ENCODE assay signal across 8 cellular contexts in genomic region chr22:29359469-29359868, GRCh38. TPM values are rescaled to one million over a fixed set of nuclear protein-coding genes. Genes with fewer than 3 reads are reported as not detected.
DNase-seq lines count a peak whose midpoint lies in the region; ATAC-seq and TF ChIP-seq lines count a peak whose summit lies in the region.

No MANE protein-coding gene starts in this region.

- H3K27ac ChIP-seq in adrenal gland (no peak overlapping the region), right atrium auricular region (no peak overlapping the region)

- H3K27me3 ChIP-seq in adrenal gland (no peaks in the 10 kb centered on the region), right atrium auricular region (no peaks in the 10 kb centered on the region)

- no peaks in the 10 kb centered on the region for H3K9me3 ChIP-seq in adrenal gland (replicated peaks in 1 of 3)
- no peaks in the 10 kb centered on the region for H3K9me3 ChIP-seq in right atrium auricular region

- no peak for TF ChIP-seq POLR2A in adrenal gland (IDR thresholded peaks at IDR 0.05)
- TF ChIP-seq POLR2A in lower leg skin (IDR thresholded peaks at IDR 0.05), result no peak

- H3K36me3 ChIP-seq in adrenal gland (replicated peaks in 1 of 2) (peaks cover 0 to 52% of the 10 kb centered on the region in 2 donors), right atrium auricular region (peaks cover 46% of the 10 kb centered on the region)

- DNase-seq in SHP77 (lab: John Stamatoyannopoulos, UW), result peak; percentile 20 to 43
- DNase-seq in SHP77 treated with DMSO at 0.1 percent for 48 hours (lab: John Stamatoyannopoulos, UW), result no peak
- DNase-seq in adrenal gland, result peak; percentile 65 to 87 (median 67)
- peak; percentile 67 for DNase-seq in right atrium auricular region (ENCODE audit: low spot score)
- peak; percentile 15 for DNase-seq in stromal cell of bone marrow (ENCODE audit: low read depth)
- DNase-seq in NOMO-1 treated with dmso at 0.1 percent for 144 hours (lab: John Stamatoyannopoulos, UW; ENCODE audit: unreplicated experiment), result no peak
- DNase-seq in lower leg skin (ENCODE audit: low spot score in 2 of 2), result no peak

- no peak for ATAC-seq in HG03342 (IDR thresholded peaks at IDR 0.05; ENCODE audit: unreplicated experiment)

- TF ChIP-seq CTCF in adrenal gland (IDR thresholded peaks at IDR 0.05), result peak; percentile 48 to 75 (median 70)
- peak; percentile 26 to 75 for TF ChIP-seq CTCF in right atrium auricular region (IDR thresholded peaks at IDR 0.05)
- no peak for TF ChIP-seq CTCF in lower leg skin (IDR thresholded peaks at IDR 0.05)

- 30 to 42% (median 31%) methylated on average over 6 to 9 of the region's 9 CpGs for WGBS in adrenal gland, 4 donors
- 31 to 44% methylated on average over 9 of the region's 9 CpGs for WGBS in lower leg skin, 2 donors

- peaks cover 0 to 12% of the 10 kb centered on the region in 2 donors for H3K4me1 ChIP-seq in adrenal gland (replicated peaks in 1 of 2)
- peaks cover 0 to 5% of the 10 kb centered on the region in 2 donors for H3K4me1 ChIP-seq in right atrium auricular region

- H3K4me3 ChIP-seq in adrenal gland, result no peak overlapping the region
- H3K4me3 ChIP-seq in right atrium auricular region, result no peak overlapping the region
- H3K4me3 ChIP-seq in lower leg skin (ENCODE audit: low read depth, poor library complexity, severe bottlenecking), result no peak overlapping the region

- intact Hi-C loops in adrenal gland (cut with DNase I), result no loop called here
- intact Hi-C loops in lower leg skin (cut with DNase I; ENCODE audit: low total_unique reads), result no loop called here

RNA-seq across cellular contexts. Expression of gene AP1B1, which starts 28.9 kb away (rescaled TPM):
- total RNA-seq in adrenal gland (100 to 1,000 TPM; 100 to 190 (median 121) TPM), right atrium auricular region (10 to 100 TPM; 31.4 to 46.2 TPM), lower leg skin (10 to 100 TPM; 65.4 to 95.5 (median 79.0) TPM)
- 10 to 100 TPM; 47.6 to 69.5 (median 55.8) TPM for polyA plus RNA-seq in adrenal gland

RNA-seq across cellular contexts. Expression of gene RASL10A, which starts 44.0 kb away (rescaled TPM):
- total RNA-seq in adrenal gland (1 to 10 TPM in 7 of 8 donors, under 1 TPM in 1; 0.54 to 3.7 (median 1.8) TPM), right atrium auricular region (1 to 10 TPM; 1.1 to 1.8 TPM), lower leg skin (1 to 10 TPM in 2 of 4 donors, under 1 TPM in 2; 0.17 to 2.9 (median 0.80) TPM)
- polyA plus RNA-seq in adrenal gland, result 10 to 100 TPM in 1 of 3 donors, 1 to 10 TPM in 1, under 1 TPM in 1; 0.51 to 14.4 (median 9.1) TPM

RNA-seq across cellular contexts. Expression of gene GAS2L1, which starts 53.0 kb away (rescaled TPM):
- total RNA-seq in adrenal gland, result 10 to 100 TPM; 29.7 to 87.3 (median 55.6) TPM
- 10 to 100 TPM in 2 of 3 donors, 1 to 10 TPM in 1; 3.6 to 42.1 (median 33.1) TPM for polyA plus RNA-seq in adrenal gland
- total RNA-seq in right atrium auricular region, result 10 to 100 TPM; 19.4 to 28.0 TPM
- total RNA-seq in lower leg skin, result 10 to 100 TPM; 58.0 to 75.0 (median 67.8) TPM

Comparison
In these comparisons a context has a peak if more than half of its experiments do, and no peak if none do; other contexts are left out.
1. DNase-seq: peak in SHP77 (2 of 2), adrenal gland (7 of 7), right atrium auricular region (single experiment) and stromal cell of bone marrow (single experiment); none in SHP77 treated with DMSO at 0.1 percent for 48 hours (single experiment), NOMO-1 treated with dmso at 0.1 percent for 144 hours (single experiment) and lower leg skin (0 of 2).
2. CTCF ChIP-seq: peak in adrenal gland (6 of 6) and right atrium auricular region (2 of 2); none in lower leg skin (0 of 3).